In genomic region chr3:196624008-196624790, GRCh38 we compare ENCODE assay signal across 1 cellular context.
TF ChIP-seq lines count a peak whose summit lies in the region.

No MANE protein-coding gene starts in this region.

TF ChIP-seq in GM12878, 131 proteins besides CTCF, POLR2A, EP300 and RAD21 (continued from another document):
- peak; percentile 35; the same call in 1 of the 2 replicates for TF ChIP-seq PKNOX1 (IDR thresholded peaks at IDR 0.05)
- peak; percentile 76 for TF ChIP-seq RELB (IDR thresholded peaks at IDR 0.05; ENCODE audit: low read depth)
- TF ChIP-seq PAX8 (IDR thresholded peaks at IDR 0.05), result no peak
- peak; percentile 89; the same call in 1 of the 2 replicates for TF ChIP-seq ATF2 (IDR thresholded peaks at IDR 0.05; ENCODE audit: low read length)
- peak; percentile 85 for TF ChIP-seq EED (IDR thresholded peaks at IDR 0.05; ENCODE audit: low read depth)
- peak; percentile 90 for TF ChIP-seq NFIC (IDR thresholded peaks at IDR 0.05; ENCODE audit: low read depth, low read length)
- 0 out of 2 replicates have a peak, but pooled peaks have one; percentile 51 for TF ChIP-seq POLR2AphosphoS5 (IDR thresholded peaks at IDR 0.05; ENCODE audit: low read length)
- TF ChIP-seq ZNF622 (IDR thresholded peaks at IDR 0.05), result no peak
- no peak for TF ChIP-seq HDAC2 (IDR thresholded peaks at IDR 0.05)
- TF ChIP-seq CHD2 (IDR thresholded peaks at IDR 0.05; ENCODE audit: borderline replicate concordance, low read depth, low read length), result no peak; the same call in 1 of the 2 replicates
- TF ChIP-seq POLR2AphosphoS2 (IDR thresholded peaks at IDR 0.05; ENCODE audit: low read depth, low read length), result no peak
- no peak; the same call in 1 of the 2 replicates for TF ChIP-seq RCOR1 (conservative IDR thresholded peaks at IDR 0.05; ENCODE audit: low read depth, low read length)
- no peak for TF ChIP-seq EGR1 (IDR thresholded peaks at IDR 0.05; ENCODE audit: borderline replicate concordance in 1 of 2, low read depth in 2 of 2, low read length in 2 of 2)
